ENCODE assay signal across 10 cellular contexts in genomic region chr12:5456906-5457305, GRCh38. TPM values are rescaled to one million over a fixed set of nuclear protein-coding genes. Genes with fewer than 3 reads are reported as not detected.
DNase-seq lines count a peak whose midpoint lies in the region; ATAC-seq, FAIRE-seq and TF ChIP-seq lines count a peak whose summit lies in the region.
"Had no signal": no experiment of that assay in that cellular context is flagged by ENCODE, and none has a peak within 500 bp of the region (broad histone marks: within the 10 kb centered on the region; RNA-seq: fewer than 3 reads in every experiment).

No MANE protein-coding gene starts in this region.

- DNase-seq in H54 (ENCODE audit: insufficient read length, low spot score) (peak; percentile 36), left ventricle myocardium inferior (no peak), smooth muscle cell (lab: John Stamatoyannopoulos, UW; ENCODE audit: unreplicated experiment) (no peak), NCI-H69 (lab: John Stamatoyannopoulos, UW) (no peak), superior temporal gyrus (ENCODE audit: extremely low spot score) (no peak)
- DNase-seq: stimulated activated naive CD8-positive, alpha-beta T cell treated with anti-CD3 and anti-CD28 coated beads, Interleukin-15, amount 100 ng/mL, for 72 hours had no signal

- ATAC-seq in SK-N-SH treated with all-trans-retinoic acid at 6 μM for 48 hours (peak; percentile 84), HG03135 (IDR thresholded peaks at IDR 0.05; ENCODE audit: unreplicated experiment) (no peak), GM18861 (IDR thresholded peaks at IDR 0.05; ENCODE audit: unreplicated experiment) (no peak)
- ATAC-seq: activated T-helper 17 cell treated with anti-CD3 and anti-CD28 coated beads, Interleukin-2, amount 50 U/mL, for 72 hours; stimulated activated naive CD8-positive, alpha-beta T cell treated with anti-CD3 and anti-CD28 coated beads, Interleukin-15, amount 100 ng/mL, for 72 hours had no signal

- WGBS in smooth muscle cell (ENCODE audit: low lambda C conversion rate) = 29% methylated on average over 8 of the region's 8 CpGs

- no peak for FAIRE-seq in H54 (lab: Jason Lieb, UNC)

- H3K4me3 ChIP-seq in left ventricle myocardium inferior (no peak overlapping the region), smooth muscle cell (no peak overlapping the region)

- H3K4me2 ChIP-seq in smooth muscle cell = peak overlapping the region; percentile 68

- no peaks in the 10 kb centered on the region for H3K36me3 ChIP-seq in left ventricle myocardium inferior
- no peaks in the 10 kb centered on the region for H3K36me3 ChIP-seq in smooth muscle cell (ENCODE audit: low read depth)

- H3K27ac ChIP-seq in left ventricle myocardium inferior (replicated peaks) (peak overlapping the region; percentile 68), smooth muscle cell (ENCODE audit: low read depth) (peak overlapping the region; percentile 52)

- H3K9me3 ChIP-seq in left ventricle myocardium inferior (replicated peaks) = no peaks in the 10 kb centered on the region
- H3K9me3 ChIP-seq in smooth muscle cell (replicated peaks; ENCODE audit: low read depth) = no peaks in the 10 kb centered on the region

- peak overlapping the region; percentile 62 for H2AFZ ChIP-seq in smooth muscle cell (ENCODE audit: low read depth)

- TF ChIP-seq CTCF in left ventricle myocardium inferior (IDR thresholded peaks at IDR 0.05; ENCODE audit: borderline replicate concordance) (no peak), smooth muscle cell (IDR thresholded peaks at IDR 0.05; ENCODE audit: borderline replicate concordance, insufficient read depth, poor library complexity, severe bottlenecking) (no peak)

- peaks cover 33% of the 10 kb centered on the region for H3K4me1 ChIP-seq in left ventricle myocardium inferior
- peaks cover 8% of the 10 kb centered on the region for H3K4me1 ChIP-seq in smooth muscle cell (ENCODE audit: low read depth)

- peaks cover 6% of the 10 kb centered on the region for H3F3A ChIP-seq in smooth muscle cell (ENCODE audit: low read depth)

- no peaks in the 10 kb centered on the region for H4K20me1 ChIP-seq in smooth muscle cell (ENCODE audit: low read depth)

- intact Hi-C loops in left ventricle myocardium inferior (cut with micrococcal nuclease) = no loop called here

- H3K79me2 ChIP-seq in smooth muscle cell (ENCODE audit: low read depth) = no peaks in the 10 kb centered on the region

- TF ChIP-seq POLR2A in H54 (IDR thresholded peaks at IDR 0.05; ENCODE audit: low read depth, low read length) = no peak

- H3K27me3 ChIP-seq in left ventricle myocardium inferior (ENCODE audit: low read depth) = peaks cover 19% of the 10 kb centered on the region
- H3K27me3 ChIP-seq in smooth muscle cell (ENCODE audit: low read depth) = no peaks in the 10 kb centered on the region

- peak overlapping the region; percentile 45 for H3K9ac ChIP-seq in smooth muscle cell (ENCODE audit: low read depth)

TF ChIP-seq in SK-N-SH treated with all-trans-retinoic acid at 6 μM for 48 hours, 23 proteins besides CTCF, POLR2A, EP300 and RAD21:
- TF ChIP-seq ZNF70 (CRISPR knock-in tag; IDR thresholded peaks at IDR 0.05) (no peak), RARB (CRISPR knock-in tag; IDR thresholded peaks at IDR 0.05) (no peak), ISL1 (CRISPR knock-in tag; IDR thresholded peaks at IDR 0.05) (no peak), ESRRG (CRISPR knock-in tag; IDR thresholded peaks at IDR 0.05) (no peak), TOX (CRISPR knock-in tag; IDR thresholded peaks at IDR 0.05; ENCODE audit: borderline replicate concordance) (no peak), ZNF565 (CRISPR knock-in tag; conservative IDR thresholded peaks at IDR 0.05; ENCODE audit: low read depth) (no peak), CSDC2 (CRISPR knock-in tag; IDR thresholded peaks at IDR 0.05) (no peak), PPARA (CRISPR knock-in tag; IDR thresholded peaks at IDR 0.05; ENCODE audit: borderline replicate concordance) (no peak), PATZ1 (CRISPR knock-in tag; IDR thresholded peaks at IDR 0.05; ENCODE audit: borderline replicate concordance) (no peak), CSRNP3 (CRISPR knock-in tag; IDR thresholded peaks at IDR 0.05) (no peak)

RNA-seq across cellular contexts. Expression of gene NTF3, which starts 25.0 kb away (rescaled TPM):
- total RNA-seq in left ventricle myocardium inferior (0.99 TPM), smooth muscle cell (0.67 and 1.1 TPM in 2 replicates)
- polyA plus RNA-seq in smooth muscle cell = 3.4 and 4.2 TPM in 2 replicates
- total RNA-seq: activated T-helper 17 cell treated with anti-CD3 and anti-CD28 coated beads, Interleukin-2, amount 50 U/mL, for 72 hours had no signal
